8 cellular contexts compared by ENCODE assay signal in genomic region chr13:27006519-27007161, GRCh38.
A peak's percentile ranks its signal among the peaks of the same experiment; 100 is the strongest.
DNase-seq lines count a peak whose midpoint lies in the region; ATAC-seq, FAIRE-seq and TF ChIP-seq lines count a peak whose summit lies in the region.

No MANE protein-coding gene starts in this region.

- 0 to 1% methylated on average over 29 of the region's 29 CpGs for WGBS in pancreas, 2 donors

- no peaks in the 10 kb centered on the region for H3K36me3 ChIP-seq in pancreas

- no peak overlapping the region for H3K27ac Mint-ChIP-seq in activated CD4-positive, alpha-beta T cell treated with anti-CD3 and anti-CD28 coated beads, Interleukin-2, amount 10 ng/mL, durations not matched to agents 24 days and 14 days

- no peaks in the 10 kb centered on the region for H3K27me3 ChIP-seq in pancreas

- H3K9me3 Mint-ChIP-seq in activated CD4-positive, alpha-beta T cell treated with anti-CD3 and anti-CD28 coated beads, Interleukin-2, amount 10 ng/mL, durations not matched to agents 24 days and 14 days: no peaks in the 10 kb centered on the region

- DNase-seq in activated CD4-positive, alpha-beta T cell treated with anti-CD3 and anti-CD28 coated beads, Interleukin-2, amount 10 ng/mL, durations not matched to agents 24 days and 14 days: no peak
- no peak for DNase-seq in activated CD4-positive, alpha-beta T cell treated with anti-CD3 and anti-CD28 coated beads for 4 hours
- DNase-seq in Right ventricle myocardium superior (no peak), pancreas (peak; percentile 33 to 79 (median 42)), RCC 7860 (ENCODE audit: low spot score) (no peak), foreskin melanocyte (no peak)

- H3K27me3 Mint-ChIP-seq in activated CD4-positive, alpha-beta T cell treated with anti-CD3 and anti-CD28 coated beads, Interleukin-2, amount 10 ng/mL, durations not matched to agents 24 days and 14 days: peaks cover 47% of the 10 kb centered on the region

- H3K4me3 Mint-ChIP-seq in activated CD4-positive, alpha-beta T cell treated with anti-CD3 and anti-CD28 coated beads, Interleukin-2, amount 10 ng/mL, durations not matched to agents 24 days and 14 days: peak overlapping the region; percentile 22

- H3K9me3 ChIP-seq in pancreas: no peaks in the 10 kb centered on the region

- peaks cover 4% of the 10 kb centered on the region for H3K4me1 Mint-ChIP-seq in activated CD4-positive, alpha-beta T cell treated with anti-CD3 and anti-CD28 coated beads, Interleukin-2, amount 10 ng/mL, durations not matched to agents 24 days and 14 days

- intact Hi-C loops in activated CD4-positive, alpha-beta T cell treated with anti-CD3 and anti-CD28 coated beads, Interleukin-2, amount 10 ng/mL, durations not matched to agents 24 days and 14 days (cut with micrococcal nuclease): no loop called here
- intact Hi-C loops in Right ventricle myocardium superior (cut with DNase I) (no loop called here), pancreas (cut with DNase I) (loop anchor here in 1 of 3 donors (10.0 kb wide), 1 partner anchor 348 kb away; no protein-coding TSS in a partner anchor)

- H3K36me3 Mint-ChIP-seq in activated CD4-positive, alpha-beta T cell treated with anti-CD3 and anti-CD28 coated beads, Interleukin-2, amount 10 ng/mL, durations not matched to agents 24 days and 14 days (ENCODE audit: low read depth): no peaks in the 10 kb centered on the region

- FAIRE-seq in pancreas (lab: Jason Lieb, UNC) (no peak), RCC 7860 (lab: Jason Lieb, UNC) (no peak)

- peak overlapping the region; percentile 12 to 46 (median 30) for H3K4me3 ChIP-seq in pancreas

- ATAC-seq in SK-N-SH treated with all-trans-retinoic acid at 6 μM for 48 hours (peak; percentile 91), Right ventricle myocardium superior (ENCODE audit: poor library complexity) (peak; percentile 81), pancreas (peak; percentile 77 to 92 (median 90)), GM19397 (IDR thresholded peaks at IDR 0.05; ENCODE audit: unreplicated experiment) (no peak)

- no peak overlapping the region for H3K27ac ChIP-seq in pancreas

- peaks cover 0 to 7% (median 0%) of the 10 kb centered on the region in 3 donors for H3K4me1 ChIP-seq in pancreas

- no peak for TF ChIP-seq CTCF in pancreas (IDR thresholded peaks at IDR 0.05)

TF ChIP-seq in SK-N-SH treated with all-trans-retinoic acid at 6 μM for 48 hours, 23 proteins besides CTCF, POLR2A, EP300 and RAD21:
- TF ChIP-seq, protein P1, sequence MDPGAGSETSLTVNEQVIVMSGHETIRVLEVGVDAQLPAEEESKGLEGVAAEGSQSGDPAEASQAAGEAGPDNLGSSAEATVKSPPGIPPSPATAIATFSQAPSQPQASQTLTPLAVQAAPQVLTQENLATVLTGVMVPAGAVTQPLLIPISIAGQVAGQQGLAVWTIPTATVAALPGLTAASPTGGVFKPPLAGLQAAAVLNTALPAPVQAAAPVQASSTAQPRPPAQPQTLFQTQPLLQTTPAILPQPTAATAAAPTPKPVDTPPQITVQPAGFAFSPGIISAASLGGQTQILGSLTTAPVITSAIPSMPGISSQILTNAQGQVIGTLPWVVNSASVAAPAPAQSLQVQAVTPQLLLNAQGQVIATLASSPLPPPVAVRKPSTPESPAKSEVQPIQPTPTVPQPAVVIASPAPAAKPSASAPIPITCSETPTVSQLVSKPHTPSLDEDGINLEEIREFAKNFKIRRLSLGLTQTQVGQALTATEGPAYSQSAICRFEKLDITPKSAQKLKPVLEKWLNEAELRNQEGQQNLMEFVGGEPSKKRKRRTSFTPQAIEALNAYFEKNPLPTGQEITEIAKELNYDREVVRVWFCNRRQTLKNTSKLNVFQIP (CRISPR knock-in tag; IDR thresholded peaks at IDR 0.05; ENCODE audit: borderline replicate concordance, low read depth): no peak
- no peak for TF ChIP-seq ESRRG (CRISPR knock-in tag; IDR thresholded peaks at IDR 0.05)
- no peak for TF ChIP-seq ZFP30 (CRISPR knock-in tag; IDR thresholded peaks at IDR 0.05)
- no peak for TF ChIP-seq ZNF8 (CRISPR knock-in tag; IDR thresholded peaks at IDR 0.05)
- no peak for TF ChIP-seq PPARA (CRISPR knock-in tag; IDR thresholded peaks at IDR 0.05; ENCODE audit: borderline replicate concordance)
- no peak for TF ChIP-seq GLIS3 (CRISPR knock-in tag; IDR thresholded peaks at IDR 0.05)
- no peak for TF ChIP-seq TCF4 (CRISPR knock-in tag; IDR thresholded peaks at IDR 0.05; ENCODE audit: borderline replicate concordance)
- TF ChIP-seq ZFP3 (CRISPR knock-in tag; IDR thresholded peaks at IDR 0.05): no peak

Comparison
In these comparisons a context has a peak if more than half of its experiments do, and no peak if none do; other contexts are left out.
1. DNase-seq: peak in pancreas (6 of 6); none in activated CD4-positive, alpha-beta T cell treated with anti-CD3 and anti-CD28 coated beads, Interleukin-2, amount 10 ng/mL, durations not matched to agents 24 days and 14 days (single experiment), activated CD4-positive, alpha-beta T cell treated with anti-CD3 and anti-CD28 coated beads for 4 hours (0 of 2), Right ventricle myocardium superior (single experiment), RCC 7860 (single experiment) and foreskin melanocyte (single experiment).